In genomic region chr21:33411949-33412430, GRCh38 we compare ENCODE assay signal across 18 cellular contexts. TPM values are rescaled to one million over a fixed set of nuclear protein-coding genes. Genes with fewer than 3 reads are reported as not detected.
DNase-seq lines count a peak whose midpoint lies in the region; ATAC-seq, FAIRE-seq and TF ChIP-seq lines count a peak whose summit lies in the region.
"Had no signal": no experiment of that assay in that cellular context is flagged by ENCODE, and none has a peak within 500 bp of the region (broad histone marks: within the 10 kb centered on the region; RNA-seq: fewer than 3 reads in every experiment).

No MANE protein-coding gene starts in this region.

- H4K20me1 ChIP-seq in mammary epithelial cell (ENCODE audit: insufficient read depth, low read length) = no peaks in the 10 kb centered on the region

- intact Hi-C loops in CD4-positive, alpha-beta T cell (cut with DNase I, micrococcal nuclease) = no loop called here
- intact Hi-C loops in kidney (cut with DNase I) = no loop called here
- intact Hi-C loops in mammary epithelial cell (cut with micrococcal nuclease) = no loop called here

- peak overlapping the region; percentile 64 for H3K27ac Mint-ChIP-seq in CD4-positive, alpha-beta T cell
- peak overlapping the region; percentile 88 for H3K27ac Mint-ChIP-seq in progenitor cell of endocrine pancreas
- H3K27ac Mint-ChIP-seq: activated CD8-positive, alpha-beta T cell treated with anti-CD3 and anti-CD28 coated beads for 36 hours; HFFc6; T-helper 1 cell treated with Interleukin-12 subunit alpha and Interleukin-12 subunit beta and Interleukin-4 antibody, amounts not matched to agents 30 μg/mL and 1 μg/mL, for 36 hours had no signal

- H3K4me3 Mint-ChIP-seq in CD4-positive, alpha-beta T cell = no peak overlapping the region
- H3K4me3 Mint-ChIP-seq in progenitor cell of endocrine pancreas (ENCODE audit: low read depth) = peak overlapping the region; percentile 16
- H3K4me3 Mint-ChIP-seq: activated CD8-positive, alpha-beta T cell treated with anti-CD3 and anti-CD28 coated beads for 36 hours; HFFc6; T-helper 1 cell treated with Interleukin-12 subunit alpha and Interleukin-12 subunit beta and Interleukin-4 antibody, amounts not matched to agents 30 μg/mL and 1 μg/mL, for 36 hours had no signal

- no peaks in the 10 kb centered on the region for H3K27me3 Mint-ChIP-seq in CD4-positive, alpha-beta T cell
- no peaks in the 10 kb centered on the region for H3K27me3 Mint-ChIP-seq in progenitor cell of endocrine pancreas
- H3K27me3 Mint-ChIP-seq: activated CD8-positive, alpha-beta T cell treated with anti-CD3 and anti-CD28 coated beads for 36 hours had no signal

- H3K9ac ChIP-seq in kidney (ENCODE audit: low read length in 2 of 2) (no peak overlapping the region), mammary epithelial cell (ENCODE audit: insufficient read depth, low read length) (no peak overlapping the region)

- dilution Hi-C loops in mammary epithelial cell (cut with HindIII; ENCODE audit: low sequenced_read_pairs) = no loop called here

- H3K36me3 ChIP-seq in kidney (ENCODE audit: control insufficient read depth in 1 of 2, insufficient read depth in 2 of 2, low read length in 2 of 2) (peaks cover 11 to 12% of the 10 kb centered on the region in 2 donors), mammary epithelial cell (ENCODE audit: insufficient read depth, low read length) (peaks cover 31% of the 10 kb centered on the region)

- DNase-seq in CD4-positive, alpha-beta T cell = no peak
- DNase-seq in kidney (peak; percentile 51), progenitor cell of endocrine pancreas (ENCODE audit: low spot score, unreplicated experiment) (no peak), SHP77 treated with DMSO at 0.1 percent for 48 hours (lab: John Stamatoyannopoulos, UW) (no peak), mammary epithelial cell (no peak), NCI-H2081 (lab: John Stamatoyannopoulos, UW) (no peak)
- no peak for DNase-seq in effector CD4-positive, alpha-beta T cell
- DNase-seq: activated CD8-positive, alpha-beta T cell treated with anti-CD3 and anti-CD28 coated beads for 36 hours; activated gamma-delta T cell; caudate nucleus; DND-41; HFFc6; Karpas-422; NCI-H1694 had no signal

- H3K27ac ChIP-seq in CD4-positive, alpha-beta T cell (ENCODE audit: low read depth, low read length) = no peak overlapping the region
- H3K27ac ChIP-seq in VCaP (peak overlapping the region; percentile 92), kidney (ENCODE audit: low read depth in 2 of 2, low read length in 2 of 2) (no peak overlapping the region), mammary epithelial cell (ENCODE audit: insufficient read depth, low read depth, low read length) (no peak overlapping the region)
- H3K27ac ChIP-seq: HL-60 had no signal

- H3K4me2 ChIP-seq in mammary epithelial cell (ENCODE audit: insufficient read depth, low read depth, low read length) = no peak overlapping the region

- H3K4me1 ChIP-seq in kidney (ENCODE audit: control insufficient read depth in 1 of 2, insufficient read depth in 1 of 2, low read depth in 1 of 2, low read length in 2 of 2) (peaks cover 6 to 9% of the 10 kb centered on the region in 2 donors), mammary epithelial cell (ENCODE audit: insufficient read depth, low read length) (peaks cover 12% of the 10 kb centered on the region)

- 98% methylated on average over 8 of the region's 8 CpGs for WGBS in mammary epithelial cell (ENCODE audit: low coverage, missing lambda C conversion rate)

- CTCF ChIA-PET in CD4-positive, alpha-beta T cell (lab: Charles Lee) = interaction anchor here (1.5 kb wide), 1 partner anchor 28 kb away, joined by 3 read pairs; no protein-coding TSS in a partner anchor
- CTCF ChIA-PET in mammary epithelial cell (lab: Charles Lee; ENCODE audit: low non-redundant PET) = no interaction called here

- FAIRE-seq in kidney (lab: Jason Lieb, UNC) = no peak
- FAIRE-seq: endothelial cell of umbilical vein had no signal

- peaks cover 93% of the 10 kb centered on the region for H3K79me2 ChIP-seq in mammary epithelial cell (ENCODE audit: insufficient read depth, low read length)

- H3K27me3 ChIP-seq in CD4-positive, alpha-beta T cell (ENCODE audit: control insufficient read depth, insufficient read depth, low read length) = no peaks in the 10 kb centered on the region
- no peaks in the 10 kb centered on the region for H3K27me3 ChIP-seq in mammary epithelial cell (ENCODE audit: insufficient read depth, low read length)

- no peak overlapping the region for H3K4me3 ChIP-seq in kidney (ENCODE audit: low read length in 2 of 2)
- H3K4me3 ChIP-seq in mammary epithelial cell (replicated peaks in 1 of 3; ENCODE audit: insufficient read depth in 1 of 3, low read depth in 2 of 3, low read length in 3 of 3) = no peak overlapping the region

- no peaks in the 10 kb centered on the region for H3K9me3 Mint-ChIP-seq in CD4-positive, alpha-beta T cell
- H3K9me3 Mint-ChIP-seq in progenitor cell of endocrine pancreas (ENCODE audit: low read depth) = no peaks in the 10 kb centered on the region
- H3K9me3 Mint-ChIP-seq: activated CD8-positive, alpha-beta T cell treated with anti-CD3 and anti-CD28 coated beads for 36 hours; HFFc6; T-helper 1 cell treated with Interleukin-12 subunit alpha and Interleukin-12 subunit beta and Interleukin-4 antibody, amounts not matched to agents 30 μg/mL and 1 μg/mL, for 36 hours had no signal

- no peak for ATAC-seq in CD4-positive, alpha-beta T cell (ENCODE audit: poor library complexity)
- ATAC-seq: activated CD8-positive, alpha-beta T cell treated with anti-CD3 and anti-CD28 coated beads for 36 hours had no signal

- no peaks in the 10 kb centered on the region for H3K9me3 ChIP-seq in CD4-positive, alpha-beta T cell (ENCODE audit: control insufficient read depth, low read length)
- no peaks in the 10 kb centered on the region for H3K9me3 ChIP-seq in kidney (ENCODE audit: control insufficient read depth in 1 of 2, low read length in 2 of 2)
- no peaks in the 10 kb centered on the region for H3K9me3 ChIP-seq in mammary epithelial cell (replicated peaks; ENCODE audit: insufficient read depth, low read length)

- POLR2A ChIA-PET in CD4-positive, alpha-beta T cell (lab: Charles Lee) = interaction anchor here (0.6 kb wide), 2 partner anchors 8 to 226 kb away, joined by 3 read pairs; no protein-coding TSS in a partner anchor

- in situ Hi-C loops in mammary epithelial cell (cut with MboI; ENCODE audit: low sequenced_read_pairs in 2 of 2) = no loop called here

- no TSS peak for BruUV-seq in mammary epithelial cell (replicated peaks; lab: Mats Ljungman, UMichigan)

- peaks cover 51% of the 10 kb centered on the region for H3K36me3 Mint-ChIP-seq in CD4-positive, alpha-beta T cell (ENCODE audit: low read depth)
- peaks cover 18% of the 10 kb centered on the region for H3K36me3 Mint-ChIP-seq in progenitor cell of endocrine pancreas (ENCODE audit: insufficient read depth)

- H3K4me1 Mint-ChIP-seq in CD4-positive, alpha-beta T cell (ENCODE audit: low read depth) = peaks cover 54% of the 10 kb centered on the region
- peaks cover 49% of the 10 kb centered on the region for H3K4me1 Mint-ChIP-seq in progenitor cell of endocrine pancreas (ENCODE audit: low read depth)

- no peak overlapping the region for H2AFZ ChIP-seq in mammary epithelial cell (ENCODE audit: low read depth, low read length)

- TF ChIP-seq CTCF in CD4-positive, alpha-beta T cell (IDR thresholded peaks at IDR 0.05) = no peak
- TF ChIP-seq CTCF in VCaP (conservative IDR thresholded peaks at IDR 0.05) (no peak), kidney (IDR thresholded peaks at IDR 0.05; ENCODE audit: borderline replicate concordance, extremely low read depth, insufficient read depth) (no peak), progenitor cell of endocrine pancreas (IDR thresholded peaks at IDR 0.05; ENCODE audit: unreplicated experiment) (no peak), mammary epithelial cell (conservative IDR thresholded peaks at IDR 0.05 in 1 of 2, IDR thresholded peaks at IDR 0.05 in 1 of 2; ENCODE audit: extremely low read depth in 1 of 2, insufficient read depth in 1 of 2, low read depth in 1 of 2, low read length in 2 of 2) (no peak)

RNA-seq across cellular contexts. Expression of gene IFNGR2, which starts 8.8 kb away (rescaled TPM):
- total RNA-seq in CD4-positive, alpha-beta T cell = 10 to 100 TPM; 14.6 to 17.7 TPM
- total RNA-seq in kidney (68.3 TPM), progenitor cell of endocrine pancreas (63.0 and 65.3 TPM in 2 replicates), mammary epithelial cell (100 to 1,000 TPM in 1 of 2 donors, 10 to 100 TPM in 1; 63.3 to 104 TPM)
- polyA plus RNA-seq in kidney (ENCODE audit: insufficient read depth, low read depth, low replicate concordance) (57.6 TPM), mammary epithelial cell (93.1 TPM)
- polyA minus RNA-seq in mammary epithelial cell = 92.8 TPM
